1 cellular context compared by ENCODE assay signal in the genomic region with DNA sequence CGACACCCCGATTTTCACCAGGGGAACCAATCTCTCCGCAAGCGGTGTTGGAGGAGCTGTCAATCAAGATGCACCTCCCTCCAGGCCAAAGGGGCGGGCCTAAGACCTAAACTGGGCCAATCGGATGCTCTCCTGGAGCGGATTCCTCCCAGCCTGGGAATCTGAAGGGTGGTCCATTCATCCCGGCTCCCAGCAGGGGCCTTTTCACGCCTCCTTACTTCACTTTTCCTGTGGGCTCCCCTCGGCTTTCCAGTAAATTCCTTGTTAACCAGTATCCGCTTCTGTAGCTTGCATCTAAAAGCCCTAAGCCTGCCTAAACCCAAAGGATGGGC.
A peak's percentile ranks its signal among the peaks of the same experiment; 100 is the strongest.
TF ChIP-seq lines count a peak whose summit lies in the region.

No MANE protein-coding gene starts in this region.

TF ChIP-seq in H1, 55 proteins besides CTCF, POLR2A, EP300 and RAD21:
- TF ChIP-seq RBBP5 (IDR thresholded peaks at IDR 0.05; ENCODE audit: borderline replicate concordance, low read depth, low read length) (no peak), CBX5 (IDR thresholded peaks at IDR 0.05; ENCODE audit: low read depth, low read length) (no peak), TAF1 (IDR thresholded peaks at IDR 0.05; ENCODE audit: low read depth, low read length) (0 out of 2 replicates have a peak, but pooled peaks have one; percentile 24), ATF2 (IDR thresholded peaks at IDR 0.05; ENCODE audit: low read length) (no peak), SP1 (IDR thresholded peaks at IDR 0.05; ENCODE audit: low read depth, low read length) (peak; percentile 65; the same call in 1 of the 2 replicates), HDAC2 (IDR thresholded peaks at IDR 0.05; ENCODE audit: borderline replicate concordance in 1 of 2, low read depth in 2 of 2, low read length in 2 of 2) (peak in 1 of 2 experiments; percentile 76; a peak in 2 of 4 replicates), TEAD4 (IDR thresholded peaks at IDR 0.05; ENCODE audit: low read depth, low read length) (no peak), SRF (IDR thresholded peaks at IDR 0.05; ENCODE audit: low read depth, low read length) (no peak), YY1 (IDR thresholded peaks at IDR 0.05; ENCODE audit: low read depth, low read length) (0 out of 2 replicates have a peak, but pooled peaks have one; percentile 38), POU5F1 (IDR thresholded peaks at IDR 0.05; ENCODE audit: low read depth, low read length) (no peak), HDAC6 (IDR thresholded peaks at IDR 0.05; ENCODE audit: low read depth, low read length) (no peak), BRCA1 (IDR thresholded peaks at IDR 0.05; ENCODE audit: low read depth, low read length) (no peak), CHD1 (IDR thresholded peaks at IDR 0.05; ENCODE audit: low read depth, low read length) (no peak), ATF3 (IDR thresholded peaks at IDR 0.05; ENCODE audit: insufficient read depth, low read depth, low read length) (no peak)
